Comparison of ENCODE assay signal across 26 cellular contexts in genomic region chr1:67931198-67931597, GRCh38.
DNase-seq lines count a peak whose midpoint lies in the region; ATAC-seq, FAIRE-seq and TF ChIP-seq lines count a peak whose summit lies in the region.
"Had no signal": no experiment of that assay in that cellular context is flagged by ENCODE, and none has a peak within 500 bp of the region (broad histone marks: within the 10 kb centered on the region; RNA-seq: fewer than 3 reads in every experiment).

No MANE protein-coding gene starts in this region.

- H4K20me1 ChIP-seq in K562 (replicated peaks; ENCODE audit: control insufficient read depth, insufficient read depth, low read length), result no peaks in the 10 kb centered on the region
- H4K20me1 ChIP-seq in PC-3 (ENCODE audit: low read length), result no peaks in the 10 kb centered on the region
- H4K20me1 ChIP-seq: BLaER1 had no signal

- no peaks in the 10 kb centered on the region for H3K9me3 ChIP-seq in A549
- H3K9me3 ChIP-seq in K562 (replicated peaks; ENCODE audit: control insufficient read depth, insufficient read depth, low read depth, low read length), result no peaks in the 10 kb centered on the region
- no peaks in the 10 kb centered on the region for H3K9me3 ChIP-seq in PC-3 (ENCODE audit: low read length)
- H3K9me3 ChIP-seq: BE2C, BLaER1 had no signal

- no peaks in the 10 kb centered on the region for H3K27me3 ChIP-seq in K562 (ENCODE audit: control insufficient read depth in 2 of 2, insufficient read depth in 2 of 2, low read length in 2 of 2)
- H3K27me3 ChIP-seq in PC-3 (ENCODE audit: low read length), result no peaks in the 10 kb centered on the region
- H3K27me3 ChIP-seq: BE2C, BLaER1 had no signal

- H3K9me1 ChIP-seq in K562 (ENCODE audit: control insufficient read depth, insufficient read depth, low read length), result no peaks in the 10 kb centered on the region

- TF ChIP-seq CTCF in A549 (IDR thresholded peaks at IDR 0.05), result no peak
- no peak for TF ChIP-seq CTCF in K562 (IDR thresholded peaks at IDR 0.05 in 2 of 3, conservative IDR thresholded peaks at IDR 0.05 in 1 of 3; ENCODE audit: insufficient read depth in 2 of 3, low read depth in 1 of 3, low read length in 3 of 3)
- TF ChIP-seq CTCF in PC-3 (conservative IDR thresholded peaks at IDR 0.05; ENCODE audit: low read depth, low read length), result no peak

- H3K4me3 ChIP-seq in A549, result no peak overlapping the region
- H3K4me3 ChIP-seq in K562, result no peak overlapping the region
- no peak overlapping the region for H3K4me3 ChIP-seq in PC-3 (ENCODE audit: low read length)
- H3K4me3 ChIP-seq: BLaER1, GM12878 had no signal

- 67% methylated on average over 3 of the region's 3 CpGs for WGBS in A549 (ENCODE audit: missing lambda C conversion rate)
- WGBS in K562 (ENCODE audit: insufficient coverage, low coverage, missing lambda C conversion rate), result 18% methylated on average over 3 of the region's 3 CpGs

- POLR2A ChIA-PET in A549 (lab: Yijun Ruan, JAX) (no interaction called here), K562 (lab: Yijun Ruan, JAX) (interaction anchor here (0.6 kb wide), 1 partner anchor 396 kb away, joined by 4 read pairs; no protein-coding TSS in a partner anchor), PC-3 (lab: Charles Lee; ENCODE audit: unreplicated experiment) (no interaction called here)

- H3K4me1 ChIP-seq in A549 (no peaks in the 10 kb centered on the region), K562 (replicated peaks in 1 of 2; ENCODE audit: control insufficient read depth in 2 of 2, insufficient read depth in 2 of 2, low read length in 2 of 2) (peaks cover 0 to 4% of the 10 kb centered on the region in 2 experiments; a peak in 1 of 5 replicates), PC-3 (ENCODE audit: insufficient read depth, low read length) (no peaks in the 10 kb centered on the region)
- H3K4me1 ChIP-seq: BE2C, BLaER1 had no signal

- no peak for TF ChIP-seq RAD21 in A549 (conservative IDR thresholded peaks at IDR 0.05 in 1 of 2, IDR thresholded peaks at IDR 0.05 in 1 of 2)
- TF ChIP-seq RAD21 in K562 (CRISPR knock-in tag; conservative IDR thresholded peaks at IDR 0.05 in 1 of 2, IDR thresholded peaks at IDR 0.05 in 1 of 2), result no peak

- FAIRE-seq in A204.1 (lab: Jason Lieb, UNC) (peak; percentile 58), A549 (lab: Jason Lieb, UNC) (no peak), K562 (lab: Jason Lieb, UNC) (no peak)
- FAIRE-seq: GM12878, GM12892, GM18507, GM19239 had no signal

- no peak overlapping the region for H3K9ac ChIP-seq in K562 (ENCODE audit: insufficient read depth in 1 of 2, low read depth in 2 of 2, low read length in 2 of 2)
- no peak overlapping the region for H3K9ac ChIP-seq in PC-3 (ENCODE audit: low read length)
- H3K9ac ChIP-seq: BLaER1 had no signal

- H3K4me2 ChIP-seq in A549 (no peak overlapping the region), K562 (ENCODE audit: insufficient read depth, low read length) (no peak overlapping the region), PC-3 (ENCODE audit: low read length) (no peak overlapping the region)
- H3K4me2 ChIP-seq: BLaER1 had no signal

- intact Hi-C loops in K562 (cut with micrococcal nuclease) (no loop called here), PC-3 (cut with micrococcal nuclease) (no loop called here)

- no peaks in the 10 kb centered on the region for H3K36me3 ChIP-seq in K562 (ENCODE audit: control insufficient read depth, insufficient read depth, low read length)
- no peaks in the 10 kb centered on the region for H3K36me3 ChIP-seq in PC-3 (ENCODE audit: low read depth, low read length)
- H3K36me3 ChIP-seq: BE2C, BLaER1 had no signal

- H3K27ac ChIP-seq in A549 (no peak overlapping the region), K562 (ENCODE audit: extremely low read depth, low read depth, low read length) (no peak overlapping the region), PC-3 (ENCODE audit: low read length) (no peak overlapping the region)
- H3K27ac ChIP-seq: BLaER1 had no signal

- TF ChIP-seq EP300 in A549 (IDR thresholded peaks at IDR 0.05), result no peak
- TF ChIP-seq EP300 in K562 (IDR thresholded peaks at IDR 0.05; ENCODE audit: low read length), result no peak

- ATAC-seq in A549, result no peak
- ATAC-seq in K562, result no peak
- no peak for ATAC-seq in PC-3
- no peak for ATAC-seq in HG02678 (IDR thresholded peaks at IDR 0.05; ENCODE audit: unreplicated experiment)
- ATAC-seq: GM12878 had no signal

- in situ Hi-C loops in K562 (cut with MboI), result no loop called here

- no peaks in the 10 kb centered on the region for H3K9me2 ChIP-seq in PC-3 (replicated peaks; ENCODE audit: low read length)

- H2AFZ ChIP-seq in K562 (ENCODE audit: low read depth, low read length), result no peak overlapping the region
- H2AFZ ChIP-seq in PC-3 (ENCODE audit: low read length), result no peak overlapping the region

- no peaks in the 10 kb centered on the region for H3F3A ChIP-seq in PC-3 (ENCODE audit: low read length, unreplicated experiment)

- TF ChIP-seq POLR2A in A549 (IDR thresholded peaks at IDR 0.05; ENCODE audit: low read length) (no peak), K562 (conservative IDR thresholded peaks at IDR 0.05) (no peak)

- CTCF ChIA-PET in A549 (lab: Yijun Ruan, JAX), result interaction anchor here (1.2 kb wide), 1 partner anchor 10 kb away, joined by 3 read pairs; no protein-coding TSS in a partner anchor
- CTCF ChIA-PET in K562 (lab: Yijun Ruan, JAX; ENCODE audit: low intra/inter-chr PET ratio), result no interaction called here
- CTCF ChIA-PET in PC-3 (lab: Charles Lee), result no interaction called here

- DNase-seq in A549 (ENCODE audit: low read depth in 1 of 2, low spot score in 1 of 2) (no peak), K562 (ENCODE audit: extremely low read depth in 1 of 4, low spot score in 3 of 4) (no peak), PC-3 (no peak)
- no peak for DNase-seq in activated CD4-positive, alpha-beta T cell treated with anti-CD3 and anti-CD28 coated beads, Interleukin-2, amount 50 U/mL, for 48 hours
- DNase-seq: 8988T; ACHN; BE2C; C1 segment of cervical spinal cord; CD4-positive, alpha-beta memory T cell; CD4-positive, CD25-positive, alpha-beta regulatory T cell; CD8-positive, alpha-beta memory T cell; COR-L47; DMS 273 treated with DMSO at 0.1 percent for 48 hours; DMS153; DMS53; DMS79; DND-41; EL; GDM1 had no signal

- H3K79me2 ChIP-seq in K562 (ENCODE audit: control insufficient read depth, insufficient read depth, low read length) (no peaks in the 10 kb centered on the region), PC-3 (ENCODE audit: low read length) (no peaks in the 10 kb centered on the region)

- BruUV-seq in K562 (replicated peaks; lab: Mats Ljungman, UMichigan) (no TSS peak), PC-3 (replicated peaks; lab: Mats Ljungman, UMichigan) (no TSS peak)

TF ChIP-seq in A549, 52 proteins besides CTCF, POLR2A, EP300 and RAD21:
- TF ChIP-seq MAFK (IDR thresholded peaks at IDR 0.05; ENCODE audit: partially characterized antibody) (peak; percentile 49), EHF (CRISPR knock-in tag; IDR thresholded peaks at IDR 0.05) (no peak)

TF ChIP-seq in K562, 482 proteins besides CTCF, POLR2A, EP300 and RAD21 (continues in another document):
- TF ChIP-seq ZFPM2 (CRISPR knock-in tag; IDR thresholded peaks at IDR 0.05), result no peak
- TF ChIP-seq CBX2 (IDR thresholded peaks at IDR 0.05; ENCODE audit: insufficient read depth, low read length, poor library complexity, severe bottlenecking), result no peak
- peak; percentile 69 for TF ChIP-seq C11orf30 (IDR thresholded peaks at IDR 0.05; ENCODE audit: low read depth)
- no peak for TF ChIP-seq LEF1 (IDR thresholded peaks at IDR 0.05)
- no peak for TF ChIP-seq POLR3A (IDR thresholded peaks at IDR 0.05; ENCODE audit: borderline replicate concordance, extremely low read depth, insufficient read depth, insufficient read length)
- no peak for TF ChIP-seq ARID3B (CRISPR knock-in tag; IDR thresholded peaks at IDR 0.05; ENCODE audit: borderline replicate concordance)
- no peak for TF ChIP-seq USF1 (CRISPR knock-in tag; IDR thresholded peaks at IDR 0.05)
- no peak for TF ChIP-seq MYC (IDR thresholded peaks at IDR 0.05; ENCODE audit: low read depth, low read length)
- TF ChIP-seq MYC (CRISPR knock-in tag; IDR thresholded peaks at IDR 0.05; ENCODE audit: borderline replicate concordance, low read depth), result no peak
- no peak for TF ChIP-seq PTBP1 (IDR thresholded peaks at IDR 0.05; ENCODE audit: low read depth, low read length)
- no peak for TF ChIP-seq GABPB1 (CRISPR knock-in tag; IDR thresholded peaks at IDR 0.05)
- TF ChIP-seq TEAD2 (tag; IDR thresholded peaks at IDR 0.05), result no peak
